23 cellular contexts compared by ENCODE assay signal in the genomic region with DNA sequence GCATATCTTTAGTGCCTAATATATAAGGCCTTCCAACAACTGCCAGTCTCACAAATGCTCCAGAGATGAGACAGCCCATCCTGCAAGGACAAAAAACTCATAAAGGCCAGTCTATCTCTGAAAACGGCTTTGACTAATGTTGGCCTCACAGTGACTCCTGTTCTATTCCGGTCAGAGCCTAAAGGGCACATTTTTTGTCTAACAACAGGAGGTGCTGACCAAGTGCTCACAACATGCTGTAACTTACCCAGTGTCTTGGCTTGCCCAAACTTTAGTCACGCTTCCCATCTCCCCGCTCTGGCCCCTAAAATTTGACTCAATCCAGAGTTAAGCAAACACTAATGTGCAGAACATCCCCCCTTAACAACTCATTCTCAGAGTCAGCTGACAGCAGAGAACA.
"Had no signal": no experiment of that assay in that cellular context is flagged by ENCODE, and none has a peak within 500 bp of the region (broad histone marks: within the 10 kb centered on the region; RNA-seq: fewer than 3 reads in every experiment).

No MANE protein-coding gene starts in this region.

- H3K27me3 ChIP-seq: brain microvascular endothelial cell, MG63, Peyer's patch, SJSA1 had no signal

- H3K27ac ChIP-seq: brain microvascular endothelial cell, Peyer's patch, SJSA1 had no signal

- DNase-seq: activated CD4-positive, alpha-beta T cell treated with anti-CD3 and anti-CD28 coated beads for 48 hours; activated CD4-positive, alpha-beta T cell treated with anti-CD3 and anti-CD28 coated beads, Interleukin-2, amount 50 U/mL, for 4 hours; activated CD4-positive, CD25-positive, alpha-beta regulatory T cell treated with anti-CD3 and anti-CD28 coated beads, Interleukin-2, amount 50 U/mL, for 72 hours; activated CD8-positive, alpha-beta memory T cell treated with anti-CD3 and anti-CD28 coated beads, Interleukin-2, amount 50 U/mL, for 48 hours; activated CD8-positive, alpha-beta T cell treated with anti-CD3 and anti-CD28 coated beads, Interleukin-2, amount 10 ng/mL, durations not matched to agents 7 days and 5 days; activated naive CD8-positive, alpha-beta T cell treated with anti-CD3 and anti-CD28 coated beads, Interleukin-2, amount 50 U/mL, for 24 hours; activated T-cell treated with anti-CD3 and anti-CD28 coated beads, Interleukin-2, amount 50 U/mL, for 1 hour; brain microvascular endothelial cell; caudate nucleus; KG1; MG63; MV-4-11; NCI-H1092 treated with DMSO at 0.1 percent for 48 hours; NCI-H1417 treated with DMSO at 0.1 percent for 48 hours; NCI-H1694 treated with DMSO at 0.1 percent for 48 hours; NCI-H2029 treated with DMSO at 0.1 percent for 48 hours; NCI-H510A treated with DMSO at 0.1 percent for 48 hours; NCI-H69; Peyer's patch; SHP77 had no signal

- ATAC-seq: activated CD8-positive, alpha-beta T cell treated with anti-CD3 and anti-CD28 coated beads, Interleukin-2, amount 10 ng/mL, durations not matched to agents 7 days and 5 days; activated naive CD4-positive, alpha-beta T cell treated with anti-CD3 and anti-CD28 coated beads, Interleukin-2, amount 50 U/mL, for 72 hours; activated naive CD8-positive, alpha-beta T cell treated with anti-CD3 and anti-CD28 coated beads, Interleukin-2, amount 50 U/mL, for 24 hours; WTC11 had no signal

- H3K4me1 ChIP-seq: Peyer's patch, SJSA1 had no signal

- H3K4me3 ChIP-seq: MG63, Peyer's patch, SJSA1 had no signal

- H3K36me3 ChIP-seq: brain microvascular endothelial cell, MG63, Peyer's patch, SJSA1 had no signal

- H3K9me3 ChIP-seq: MG63, Peyer's patch, SJSA1 had no signal
